1 cellular context compared by ENCODE assay signal in the genomic region with DNA sequence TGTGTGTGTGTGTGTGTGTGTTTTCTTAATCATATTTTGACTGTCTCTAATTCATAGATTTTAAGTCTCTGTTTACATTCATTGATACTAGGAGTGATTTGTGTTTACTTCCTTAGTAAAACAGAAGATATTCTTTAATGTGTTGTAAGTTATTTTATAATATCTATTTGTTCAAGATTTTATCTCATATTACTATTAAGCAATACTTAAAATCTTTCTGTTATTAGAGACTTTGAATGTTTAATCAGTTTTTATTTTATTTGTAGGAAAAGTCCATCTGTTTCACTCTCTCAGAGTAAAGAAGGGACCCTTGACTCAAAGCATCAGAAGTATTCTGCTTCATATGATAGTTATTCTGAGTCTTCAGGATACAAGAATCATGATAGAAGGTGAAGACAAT.
TF ChIP-seq lines count a peak whose summit lies in the region.

No MANE protein-coding gene starts in this region.

TF ChIP-seq in K562, 482 proteins besides CTCF, POLR2A, EP300 and RAD21:
- TF ChIP-seq CEBPG (CRISPR knock-in tag; IDR thresholded peaks at IDR 0.05): no peak
- TF ChIP-seq CEBPG (tag; conservative IDR thresholded peaks at IDR 0.05 in 1 of 2, IDR thresholded peaks at IDR 0.05 in 1 of 2): peak; percentile 52 to 84; a peak in 3 of 4 replicates
- no peak for TF ChIP-seq CHD2 (IDR thresholded peaks at IDR 0.05; ENCODE audit: low read depth, low read length)
- no peak for TF ChIP-seq FOXA3 (CRISPR knock-in tag; conservative IDR thresholded peaks at IDR 0.05 in 1 of 2, IDR thresholded peaks at IDR 0.05 in 1 of 2)
